Comparison of ENCODE assay signal across 3 cellular contexts in genomic region chr15:28107894-28108255, GRCh38.
TF ChIP-seq lines count a peak whose summit lies in the region.

No MANE protein-coding gene starts in this region.

TF ChIP-seq in GM23338, 12 proteins besides CTCF, POLR2A, EP300 and RAD21:
- TF ChIP-seq ZNF114 (CRISPR knock-in tag; IDR thresholded peaks at IDR 0.05) (no peak), REST (IDR thresholded peaks at IDR 0.05; ENCODE audit: unreplicated experiment) (no peak), POLR2AphosphoS5 (IDR thresholded peaks at IDR 0.05; ENCODE audit: low read depth) (no peak), ETS1 (IDR thresholded peaks at IDR 0.05) (no peak), EZH2phosphoT487 (IDR thresholded peaks at IDR 0.05; ENCODE audit: unreplicated experiment) (no peak), STAT1 (IDR thresholded peaks at IDR 0.05; ENCODE audit: unreplicated experiment) (no peak)

TF ChIP-seq in H1, 55 proteins besides CTCF, POLR2A, EP300 and RAD21:
- TF ChIP-seq CEBPB (IDR thresholded peaks at IDR 0.05; ENCODE audit: low read depth, low read length) (no peak), POLR2AphosphoS5 (IDR thresholded peaks at IDR 0.05; ENCODE audit: low read depth, low read length) (no peak), CBX8 (IDR thresholded peaks at IDR 0.05; ENCODE audit: borderline replicate concordance, low read depth, low read length) (no peak), JUND (IDR thresholded peaks at IDR 0.05; ENCODE audit: low read length) (no peak), SP1 (IDR thresholded peaks at IDR 0.05; ENCODE audit: low read depth, low read length) (no peak), FOSL1 (IDR thresholded peaks at IDR 0.05; ENCODE audit: insufficient read depth, low read depth, low read length) (no peak), BRCA1 (IDR thresholded peaks at IDR 0.05; ENCODE audit: low read depth, low read length) (no peak), TBP (IDR thresholded peaks at IDR 0.05; ENCODE audit: low read depth, low read length) (no peak), EZH2 (IDR thresholded peaks at IDR 0.05; ENCODE audit: low read depth, low read length, severe bottlenecking) (no peak), SIN3A (conservative IDR thresholded peaks at IDR 0.05 in 1 of 2, IDR thresholded peaks at IDR 0.05 in 1 of 2; ENCODE audit: low read depth in 1 of 2, low read length in 2 of 2) (no peak), RFX5 (IDR thresholded peaks at IDR 0.05; ENCODE audit: borderline replicate concordance, low read depth, low read length) (no peak), KDM5A (IDR thresholded peaks at IDR 0.05; ENCODE audit: low read length) (no peak), NANOG (IDR thresholded peaks at IDR 0.05; ENCODE audit: insufficient read depth, low read depth, low read length, poor library complexity, severe bottlenecking) (no peak), KDM1A (IDR thresholded peaks at IDR 0.05; ENCODE audit: borderline replicate concordance, low read length) (no peak), RXRA (IDR thresholded peaks at IDR 0.05; ENCODE audit: insufficient read depth, low read depth, low read length) (no peak), CTBP2 (IDR thresholded peaks at IDR 0.05; ENCODE audit: borderline replicate concordance, insufficient read depth, insufficient read length, low read length) (no peak), CHD7 (IDR thresholded peaks at IDR 0.05; ENCODE audit: insufficient replicate concordance, low read length) (no peak), BCL11A (IDR thresholded peaks at IDR 0.05; ENCODE audit: low read depth in 2 of 2, low read length in 2 of 2) (no peak)

TF ChIP-seq in HepG2, 621 proteins besides CTCF, POLR2A, EP300 and RAD21:
- TF ChIP-seq SNAPC5 (CRISPR knock-in tag; IDR thresholded peaks at IDR 0.05; ENCODE audit: borderline replicate concordance) (no peak), ZNF354B (CRISPR knock-in tag; IDR thresholded peaks at IDR 0.05) (no peak), HOXA3 (CRISPR knock-in tag; IDR thresholded peaks at IDR 0.05) (no peak), NPAS2 (CRISPR knock-in tag; IDR thresholded peaks at IDR 0.05; ENCODE audit: borderline replicate concordance) (no peak), KDM6A (CRISPR knock-in tag; IDR thresholded peaks at IDR 0.05; ENCODE audit: low read depth) (no peak), ZSCAN21 (CRISPR knock-in tag; IDR thresholded peaks at IDR 0.05; ENCODE audit: borderline replicate concordance) (no peak)
TF ChIP-seq in HepG2: peak in this region for 0.
